ENCODE assay signal across 26 cellular contexts in genomic region chr5:142298789-142299188, GRCh38. TPM values are rescaled to one million over a fixed set of nuclear protein-coding genes. Genes with fewer than 3 reads are reported as not detected.
"Had no signal": no experiment of that assay in that cellular context is flagged by ENCODE, and none has a peak within 500 bp of the region (broad histone marks: within the 10 kb centered on the region; RNA-seq: fewer than 3 reads in every experiment).

No MANE protein-coding gene starts in this region.

- DNase-seq: dermis blood vessel endothelial cell; effector memory CD4-positive, alpha-beta T cell; erythroblast; hypothalamus; immature natural killer cell; islet precursor cell; kidney glomerular epithelial cell; left ventricle myocardium superior; lower lobe of right lung; naive thymus-derived CD4-positive, alpha-beta T cell; stimulated activated CD4-positive, alpha-beta T cell treated with anti-CD3 and anti-CD28 coated beads, Interleukin-2, amount 100 ng/mL, for 24 hours; stimulated activated CD4-positive, alpha-beta T cell treated with anti-CD3 and anti-CD28 coated beads, Interleukin-4, amount 100 ng/mL, for 24 hours; stimulated activated naive CD4-positive, alpha-beta T cell treated with Interleukin-2 at 50 U/mL for 16 hours; stomach; thyroid gland had no signal

- H3K27ac Mint-ChIP-seq: immature natural killer cell; mesothelial cell of epicardium; naive thymus-derived CD4-positive, alpha-beta T cell; nephron; neural progenitor cell; type B pancreatic cell had no signal

- H3K4me1 ChIP-seq: prostate gland had no signal

- H3K9ac ChIP-seq: neural progenitor cell had no signal

- FAIRE-seq: endometrium, frontal cortex had no signal

- H3K27ac ChIP-seq: coronary artery, lower lobe of right lung, neural progenitor cell, prostate gland, right atrium auricular region, stomach, thyroid gland had no signal

- H3K9me3 Mint-ChIP-seq: immature natural killer cell; mesothelial cell of epicardium; naive thymus-derived CD4-positive, alpha-beta T cell; nephron; neural progenitor cell; stimulated activated effector memory CD8-positive, alpha-beta T cell treated with anti-CD3 and anti-CD28 coated beads, Interleukin-12 subunit alpha, Interleukin-12 subunit beta, amount 100 ng/mL, for 72 hours; type B pancreatic cell had no signal

- H3K4me3 ChIP-seq: coronary artery, lower lobe of right lung, neural progenitor cell, prostate gland, right atrium auricular region, stomach, thyroid gland had no signal

- H3K9me3 ChIP-seq: lower lobe of right lung, prostate gland, right atrium auricular region, stomach, thyroid gland had no signal

- H3K27me3 Mint-ChIP-seq: type B pancreatic cell had no signal

- ATAC-seq: left ventricle myocardium superior; lower lobe of right lung; naive thymus-derived CD4-positive, alpha-beta T cell; sciatic nerve; stimulated activated effector memory CD8-positive, alpha-beta T cell treated with anti-CD3 and anti-CD28 coated beads, Interleukin-12 subunit alpha, Interleukin-12 subunit beta, amount 100 ng/mL, for 72 hours had no signal

- H3K27me3 ChIP-seq: right atrium auricular region, stomach, thyroid gland had no signal

- H3K36me3 Mint-ChIP-seq: immature natural killer cell; mesothelial cell of epicardium; naive thymus-derived CD4-positive, alpha-beta T cell; stimulated activated effector memory CD8-positive, alpha-beta T cell treated with anti-CD3 and anti-CD28 coated beads, Interleukin-12 subunit alpha, Interleukin-12 subunit beta, amount 100 ng/mL, for 72 hours; type B pancreatic cell had no signal

- H3K4me3 Mint-ChIP-seq: immature natural killer cell; mesothelial cell of epicardium; naive thymus-derived CD4-positive, alpha-beta T cell; nephron; neural progenitor cell; stimulated activated effector memory CD8-positive, alpha-beta T cell treated with anti-CD3 and anti-CD28 coated beads, Interleukin-12 subunit alpha, Interleukin-12 subunit beta, amount 100 ng/mL, for 72 hours; type B pancreatic cell had no signal

- H3K36me3 ChIP-seq: lower lobe of right lung, neural progenitor cell, prostate gland, right atrium auricular region, stomach, thyroid gland had no signal

RNA-seq across cellular contexts. Expression of gene SPRY4, which starts 26.0 kb away (rescaled TPM):
- polyA plus RNA-seq: immature natural killer cell; naive thymus-derived CD4-positive, alpha-beta T cell had no signal
